ENCODE assay signal across 19 cellular contexts in the genomic region with DNA sequence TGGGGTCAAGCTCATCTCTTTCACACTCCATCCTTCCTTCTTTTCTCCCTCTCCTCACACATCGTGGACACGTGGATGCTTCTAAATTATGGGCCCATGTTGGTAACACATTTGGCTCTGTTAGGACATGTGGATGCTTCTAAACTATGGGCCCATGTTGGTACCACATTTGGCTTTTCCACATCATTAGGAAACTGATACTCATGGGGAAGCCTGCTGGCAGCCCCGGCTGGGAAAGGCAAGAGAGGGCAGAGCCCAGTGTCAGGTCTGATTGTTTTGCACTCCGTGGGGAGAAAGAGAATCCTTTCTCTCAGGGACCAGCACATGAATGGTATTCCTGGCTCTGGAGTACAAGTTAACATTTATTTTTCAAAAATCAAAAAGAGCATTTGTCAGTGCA. TPM values are rescaled to one million over a fixed set of nuclear protein-coding genes. Genes with fewer than 3 reads are reported as not detected.
DNase-seq lines count a peak whose midpoint lies in the region; FAIRE-seq and TF ChIP-seq lines count a peak whose summit lies in the region.
"Had no signal": no experiment of that assay in that cellular context is flagged by ENCODE, and none has a peak within 500 bp of the region (broad histone marks: within the 10 kb centered on the region; RNA-seq: fewer than 3 reads in every experiment).

No MANE protein-coding gene starts in this region.

- H3K27me3 Mint-ChIP-seq in nephron progenitor cell (ENCODE audit: low read depth, poor library complexity), result peaks cover 3% of the 10 kb centered on the region

- POLR2A ChIA-PET in SK-N-SH (lab: Yijun Ruan, JAX), result no interaction called here

- 65 to 66% methylated on average over 4 of the region's 4 CpGs for WGBS in GM23248 (ENCODE audit: low coverage in 1 of 2, low lambda C conversion rate in 2 of 2, missing lambda C conversion rate in 2 of 2), 2 experiments
- 23% methylated on average over 4 of the region's 4 CpGs for WGBS in SK-N-SH (ENCODE audit: low lambda C conversion rate)
- 75 to 85% (median 83%) methylated on average over 4 of the region's 4 CpGs for WGBS in small intestine, 3 donors
- 75 to 79% (median 77%) methylated on average over 4 of the region's 4 CpGs for WGBS in ovary, 3 donors

- no peak overlapping the region for H3K4me3 ChIP-seq in GM23248
- H3K4me3 ChIP-seq in SK-N-SH (ENCODE audit: low read depth in 2 of 2, low read length in 1 of 2), result no peak overlapping the region
- H3K4me3 ChIP-seq in small intestine (ENCODE audit: low read depth in 1 of 2, low read length in 2 of 2), result no peak overlapping the region
- no peak overlapping the region for H3K4me3 ChIP-seq in ovary

- peaks cover 69% of the 10 kb centered on the region for H3K4me1 Mint-ChIP-seq in nephron progenitor cell
- H3K4me1 Mint-ChIP-seq: CD14-positive monocyte had no signal

- no peaks in the 10 kb centered on the region for H3K36me3 Mint-ChIP-seq in nephron progenitor cell (ENCODE audit: low read depth)
- H3K36me3 Mint-ChIP-seq: CD14-positive monocyte had no signal

- peak overlapping the region; percentile 11 for H3K4me2 ChIP-seq in GM23248 (ENCODE audit: unreplicated experiment)
- peak overlapping the region; percentile 13; the same call in 1 of the 2 replicates for H3K4me2 ChIP-seq in SK-N-SH

- H3K36me3 ChIP-seq in GM23248 (ENCODE audit: low read depth) (no peaks in the 10 kb centered on the region), SK-N-SH (replicated peaks in 1 of 2; ENCODE audit: control insufficient read depth in 1 of 2, insufficient read depth in 2 of 2, low read length in 1 of 2) (no peaks in the 10 kb centered on the region), small intestine (ENCODE audit: control insufficient read depth in 2 of 2, insufficient read depth in 2 of 2, low read length in 2 of 2) (no peaks in the 10 kb centered on the region), ovary (no peaks in the 10 kb centered on the region)

- no peak for FAIRE-seq in small intestine (lab: Jason Lieb, UNC)
- FAIRE-seq: GM12892 had no signal

- H3K79me2 ChIP-seq in GM23248 (ENCODE audit: insufficient read depth), result no peaks in the 10 kb centered on the region
- H3K79me2 ChIP-seq in SK-N-SH (ENCODE audit: insufficient read depth), result no peaks in the 10 kb centered on the region

- H4K20me1 ChIP-seq in GM23248 (ENCODE audit: insufficient read depth) (no peaks in the 10 kb centered on the region), SK-N-SH (ENCODE audit: insufficient read depth) (no peaks in the 10 kb centered on the region)

- DNase-seq in GM23248 (no peak), SK-N-SH (no peak), fibroblast of gingiva (ENCODE audit: low read depth) (peak; percentile 15), nephron progenitor cell (no peak), small intestine (no peak), ovary (no peak), occipital lobe (lab: John Stamatoyannopoulos, UW) (no peak)
- DNase-seq in activated CD8-positive, alpha-beta memory T cell treated with anti-CD3 and anti-CD28 coated beads, Interleukin-2, amount 50 U/mL, for 4 hours, result no peak
- DNase-seq: GF-D8, GOT3, KBM-7, NCI-H1436, NCI-H2081 treated with DMSO at 0.1 percent for 48 hours, NCI-H524, Right ventricle myocardium superior had no signal

- CTCF ChIA-PET in SK-N-SH (lab: Yijun Ruan, JAX), result no interaction called here

- TF ChIP-seq RAD21 in SK-N-SH (IDR thresholded peaks at IDR 0.05; ENCODE audit: low read length), result no peak

- no peak overlapping the region for H3K27ac ChIP-seq in GM23248
- H3K27ac ChIP-seq in SK-N-SH (ENCODE audit: low read depth in 2 of 2, low read length in 1 of 2), result 0 out of 4 replicates have a peak overlapping the region, but pooled peaks of 1 of the 2 experiments have one; percentile 18
- H3K27ac ChIP-seq in small intestine (ENCODE audit: low read depth in 1 of 2, low read length in 1 of 2), result no peak overlapping the region
- no peak overlapping the region for H3K27ac ChIP-seq in ovary

- H3K27me3 ChIP-seq in GM23248 (replicated peaks; ENCODE audit: insufficient read depth) (no peaks in the 10 kb centered on the region; the same call in 1 of the 2 replicates), SK-N-SH (ENCODE audit: insufficient read depth) (no peaks in the 10 kb centered on the region), small intestine (ENCODE audit: control insufficient read depth in 2 of 2, insufficient read depth in 2 of 2, low read length in 2 of 2) (no peaks in the 10 kb centered on the region), ovary (no peaks in the 10 kb centered on the region)

- no peaks in the 10 kb centered on the region for H3F3A ChIP-seq in GM23248 (ENCODE audit: insufficient read depth)
- H3F3A ChIP-seq in SK-N-SH (replicated peaks; ENCODE audit: insufficient read depth), result no peaks in the 10 kb centered on the region

- H2AFZ ChIP-seq in GM23248, result peak overlapping the region; percentile 6; the same call in 1 of the 2 replicates
- H2AFZ ChIP-seq in SK-N-SH (ENCODE audit: low read depth), result no peak overlapping the region

- H3K27ac Mint-ChIP-seq in nephron progenitor cell, result peak overlapping the region; percentile 51

- in situ Hi-C loops in GM23248 (cut with MboI), result no loop called here

- TF ChIP-seq EP300 in SK-N-SH (IDR thresholded peaks at IDR 0.05; ENCODE audit: borderline replicate concordance in 1 of 2, low read depth in 1 of 2, low read length in 1 of 2) (no peak), ovary (IDR thresholded peaks at IDR 0.05) (no peak)

- H3K9me2 ChIP-seq in GM23248 (ENCODE audit: insufficient read depth), result no peaks in the 10 kb centered on the region
- H3K9me2 ChIP-seq in SK-N-SH, result no peaks in the 10 kb centered on the region

- no peaks in the 10 kb centered on the region for H3K9me3 ChIP-seq in GM23248 (ENCODE audit: low read depth)
- H3K9me3 ChIP-seq in SK-N-SH, result no peaks in the 10 kb centered on the region
- no peaks in the 10 kb centered on the region for H3K9me3 ChIP-seq in small intestine (ENCODE audit: control insufficient read depth, low read depth)
- H3K9me3 ChIP-seq in ovary, result no peaks in the 10 kb centered on the region

- TF ChIP-seq POLR2A in ovary (IDR thresholded peaks at IDR 0.05), result no peak

- intact Hi-C loops in ovary (cut with DNase I), result no loop called here

- H3K4me1 ChIP-seq in GM23248 (ENCODE audit: insufficient read depth) (peaks cover 11% of the 10 kb centered on the region), SK-N-SH (ENCODE audit: control insufficient read depth in 1 of 2, insufficient read depth in 2 of 2, low read depth in 1 of 2, low read length in 1 of 2) (peaks cover 0 to 4% of the 10 kb centered on the region in 2 experiments; a peak in 1 of 4 replicates), small intestine (ENCODE audit: control insufficient read depth in 2 of 2, insufficient read depth in 1 of 2, low read depth in 1 of 2, low read length in 1 of 2) (no peaks in the 10 kb centered on the region), ovary (ENCODE audit: insufficient read depth) (no peaks in the 10 kb centered on the region)

- TF ChIP-seq CTCF in SK-N-SH (IDR thresholded peaks at IDR 0.05) (no peak), nephron progenitor cell (IDR thresholded peaks at IDR 0.05) (no peak), ovary (IDR thresholded peaks at IDR 0.05) (no peak)

- H3K9ac ChIP-seq in GM23248 (no peak overlapping the region), SK-N-SH (no peak overlapping the region)

- H3K4me3 Mint-ChIP-seq in nephron progenitor cell, result no peak overlapping the region
- H3K4me3 Mint-ChIP-seq: CD14-positive monocyte had no signal

- no peaks in the 10 kb centered on the region for H3K9me3 Mint-ChIP-seq in nephron progenitor cell

TF ChIP-seq in SK-N-SH, 30 proteins besides CTCF, POLR2A, EP300 and RAD21:
- TF ChIP-seq NFIC (IDR thresholded peaks at IDR 0.05; ENCODE audit: borderline replicate concordance), result no peak
- no peak for TF ChIP-seq CHD2 (IDR thresholded peaks at IDR 0.05; ENCODE audit: low read length, partially characterized antibody)
- TF ChIP-seq MXI1 (IDR thresholded peaks at IDR 0.05; ENCODE audit: low read depth, low read length), result no peak
- no peak for TF ChIP-seq YY1 (IDR thresholded peaks at IDR 0.05; ENCODE audit: low read depth)

RNA-seq across cellular contexts. Expression of a gene that starts 4.0 kb away (rescaled TPM):
- not detected in 2 replicates for total RNA-seq in GM23248 (2014; rRNA removed; shearing (Covaris generic))
- polyA plus RNA-seq in GM23248 (2016; fragmentation: Nextera tagmentation; extraction: Ambion mirVana) (not detected in 2 replicates), SK-N-SH (2012; rRNA removed) (not detected in 2 replicates), small intestine (not detected), ovary (under 1 TPM in 1 of 2 donors, not detected in 1; 0.11 TPM)
- polyA plus RNA-seq in SK-N-SH (2012; cell fraction: cytosol; rRNA removed), result not detected in 2 replicates
- polyA plus RNA-seq in SK-N-SH (2012; cell fraction: nucleus; rRNA removed), result not detected in 2 replicates
- total RNA-seq in ovary (1 to 10 TPM in 1 of 7 donors, not detected in 6; 2.3 TPM), occipital lobe (not detected)
- total RNA-seq: A673, Daoy, Right ventricle myocardium superior had no signal
- polyA plus RNA-seq: CD14-positive monocyte had no signal
